ENCODE assay signal across 13 cellular contexts in the genomic region with DNA sequence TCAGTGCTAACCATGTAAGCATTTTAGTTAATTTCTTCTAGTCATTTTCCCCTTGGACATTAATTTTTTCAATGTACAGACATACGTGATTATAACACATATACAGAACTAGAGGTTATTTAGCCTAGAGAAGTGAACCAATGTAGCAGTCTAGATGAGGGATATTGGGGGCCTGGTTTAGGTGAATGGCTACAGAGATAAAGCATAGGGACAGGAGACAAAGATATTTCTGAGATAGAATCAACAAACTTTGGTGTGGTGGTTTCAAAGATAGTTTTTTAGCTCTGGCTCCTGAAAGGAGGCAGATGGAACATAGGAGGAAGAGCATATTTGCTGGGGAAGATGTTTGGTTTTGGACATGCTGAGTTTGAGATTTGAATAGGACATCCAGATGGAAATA.
"Had no signal": no experiment of that assay in that cellular context is flagged by ENCODE, and none has a peak within 500 bp of the region (broad histone marks: within the 10 kb centered on the region; RNA-seq: fewer than 3 reads in every experiment).

No MANE protein-coding gene starts in this region.

- H3K9me3 Mint-ChIP-seq: activated T-cell treated with anti-CD3 and anti-CD28 coated beads, Interleukin-2, amount 50 U/mL, for 4 hours; nephron had no signal

- H3K4me3 Mint-ChIP-seq: activated CD8-positive, alpha-beta memory T cell treated with anti-CD3 and anti-CD28 coated beads, Interleukin-2, amount 10 ng/mL, durations not matched to agents 7 days and 5 days; activated T-cell treated with anti-CD3 and anti-CD28 coated beads, Interleukin-2, amount 50 U/mL, for 4 hours; nephron had no signal

- ATAC-seq: activated CD8-positive, alpha-beta memory T cell treated with anti-CD3 and anti-CD28 coated beads, Interleukin-2, amount 10 ng/mL, durations not matched to agents 7 days and 5 days; activated T-cell treated with anti-CD3 and anti-CD28 coated beads, Interleukin-2, amount 50 U/mL, for 4 hours; right lobe of liver; upper lobe of right lung had no signal

- H3K36me3 ChIP-seq: adrenal gland, thoracic aorta had no signal

- H3K4me3 ChIP-seq: adrenal gland, right lobe of liver, thoracic aorta, upper lobe of right lung had no signal

- H3K9me3 ChIP-seq: adrenal gland, right lobe of liver, thoracic aorta, upper lobe of right lung had no signal

- H3K27ac ChIP-seq: adrenal gland, right lobe of liver, thoracic aorta, upper lobe of right lung had no signal

- H3K27me3 Mint-ChIP-seq: activated CD8-positive, alpha-beta memory T cell treated with anti-CD3 and anti-CD28 coated beads, Interleukin-2, amount 10 ng/mL, durations not matched to agents 7 days and 5 days had no signal

- H3K27ac Mint-ChIP-seq: activated CD8-positive, alpha-beta memory T cell treated with anti-CD3 and anti-CD28 coated beads, Interleukin-2, amount 10 ng/mL, durations not matched to agents 7 days and 5 days; nephron had no signal

- H3K27me3 ChIP-seq: adrenal gland, right lobe of liver, upper lobe of right lung had no signal

- DNase-seq: activated CD4-positive, alpha-beta T cell treated with anti-CD3 and anti-CD28 coated beads, Interleukin-2, amount 50 U/mL, for 48 hours; activated CD4-positive, CD25-positive, alpha-beta regulatory T cell treated with anti-CD3 and anti-CD28 coated beads, Interleukin-2, amount 50 U/mL, for 72 hours; activated CD8-positive, alpha-beta memory T cell treated with anti-CD3 and anti-CD28 coated beads, Interleukin-2, amount 10 ng/mL, durations not matched to agents 7 days and 5 days; activated naive CD4-positive, alpha-beta T cell treated with Interleukin-2 at 50 U/mL for 16 hours; activated T-cell treated with anti-CD3 and anti-CD28 coated beads, Interleukin-2, amount 50 U/mL, for 4 hours; adrenal gland; foreskin fibroblast; mesendoderm; right lobe of liver; T-helper 9 cell; upper lobe of right lung had no signal
